Comparison of ENCODE assay signal across 8 cellular contexts in genomic region chr15:67048281-67049279, GRCh38. TPM values are rescaled to one million over a fixed set of nuclear protein-coding genes. Genes with fewer than 3 reads are reported as not detected.
DNase-seq lines count a peak whose midpoint lies in the region; ATAC-seq and TF ChIP-seq lines count a peak whose summit lies in the region.

No MANE protein-coding gene starts in this region.

- TF ChIP-seq CTCF in IMR-90 (conservative IDR thresholded peaks at IDR 0.05; ENCODE audit: low read depth, low read length) (no peak), body of pancreas (IDR thresholded peaks at IDR 0.05) (no peak), transverse colon (IDR thresholded peaks at IDR 0.05) (no peak)

- no peak; the same call in none of the 2 replicates for TF ChIP-seq RAD21 in IMR-90 (IDR thresholded peaks at IDR 0.05; ENCODE audit: low read length)

- peak overlapping the region; percentile 100 for H2BK20ac ChIP-seq in IMR-90 (ENCODE audit: low read depth, low read length)

- no peaks in the 10 kb centered on the region for H3K9me3 ChIP-seq in IMR-90 (ENCODE audit: control insufficient read depth, insufficient read depth, low read length)
- H3K9me3 ChIP-seq in body of pancreas: no peaks in the 10 kb centered on the region
- no peaks in the 10 kb centered on the region for H3K9me3 ChIP-seq in transverse colon

- intact Hi-C loops in IMR-90 (cut with micrococcal nuclease): loop anchor here (5.0 kb wide), 1 partner anchor 546 kb away; the partner anchor contains the start of gene RPL4
- intact Hi-C loops in body of pancreas (cut with DNase I): no loop called here
- intact Hi-C loops in transverse colon (cut with DNase I; ENCODE audit: low total_unique reads): no loop called here

- H3K4me3 ChIP-seq in IMR-90 (ENCODE audit: insufficient read depth, low read depth, low read length) (no peak overlapping the region), body of pancreas (no peak overlapping the region), transverse colon (no peak overlapping the region)

- H4K8ac ChIP-seq in IMR-90 (ENCODE audit: low read depth in 2 of 2, low read length in 2 of 2): peak overlapping the region; percentile 86 to 99

- H3K4ac ChIP-seq in IMR-90 (ENCODE audit: low read depth, low read length): peak overlapping the region; percentile 100

- peak overlapping the region; percentile 98 for H3K56ac ChIP-seq in IMR-90 (ENCODE audit: extremely low read depth, insufficient read depth, low read length)

- BruUV-seq in IMR-90 (replicated peaks; lab: Mats Ljungman, UMichigan): no TSS peak

- H2AFZ ChIP-seq in IMR-90 (replicated peaks; ENCODE audit: low read length, poor library complexity): peak overlapping the region; percentile 85

- peak; percentile 96 for DNase-seq in IMR-90
- peak; percentile 89 to 94 (median 92) for DNase-seq in body of pancreas
- peak; percentile 65 for DNase-seq in left kidney (ENCODE audit: low read depth, low spot score)
- peak; percentile 86 for DNase-seq in transverse colon
- no peak for DNase-seq in T-helper 9 cell

- H3K36me3 ChIP-seq in IMR-90 (ENCODE audit: control insufficient read depth, insufficient read depth, low read length) (no peaks in the 10 kb centered on the region), body of pancreas (replicated peaks in 1 of 2; ENCODE audit: insufficient read depth in 1 of 2, low read depth in 2 of 2) (no peaks in the 10 kb centered on the region), transverse colon (no peaks in the 10 kb centered on the region)

- CTCF ChIA-PET in IMR-90 (lab: Yijun Ruan, JAX): interaction anchor here (0.6 kb wide), 1 partner anchor 42 kb away, joined by 3 read pairs; no protein-coding TSS in a partner anchor

- dilution Hi-C loops in IMR-90 (cut with HindIII; ENCODE audit: low sequenced_read_pairs, unreplicated experiment): no loop called here

- H2AK9ac ChIP-seq in IMR-90 (replicated peaks; ENCODE audit: low read depth, low read length, poor library complexity): peak overlapping the region; percentile 97

- peak overlapping the region; percentile 98 for H4K5ac ChIP-seq in IMR-90 (ENCODE audit: low read depth, low read length)

- peaks cover 36% of the 10 kb centered on the region for H3K4me1 ChIP-seq in IMR-90 (ENCODE audit: control insufficient read depth, insufficient read depth, low read length)
- peaks cover 76% of the 10 kb centered on the region for H3K4me1 ChIP-seq in body of pancreas
- H3K4me1 ChIP-seq in transverse colon: peaks cover 28 to 41% (median 30%) of the 10 kb centered on the region in 4 donors

- H3K27ac ChIP-seq in IMR-90 (ENCODE audit: insufficient read depth, low read length) (peak overlapping the region; percentile 99), body of pancreas (peak overlapping the region; percentile 81 to 98 (median 92)), transverse colon (peak overlapping the region; percentile 87 to 90 (median 88))

- peaks cover 31% of the 10 kb centered on the region for H3K9me1 ChIP-seq in IMR-90 (ENCODE audit: insufficient read depth, low read length)

- TF ChIP-seq EP300 in transverse colon (IDR thresholded peaks at IDR 0.05; ENCODE audit: low read depth): no peak

- peaks cover 6% of the 10 kb centered on the region for H4K20me1 ChIP-seq in IMR-90 (ENCODE audit: insufficient read depth, low read length)

- TF ChIP-seq POLR2A in IMR-90 (IDR thresholded peaks at IDR 0.05; ENCODE audit: low read depth, low read length) (0 out of 2 replicates have a peak, but pooled peaks have one; percentile 27), body of pancreas (IDR thresholded peaks at IDR 0.05) (peak in 2 of 3 donors; percentile 65 to 72), transverse colon (IDR thresholded peaks at IDR 0.05) (peak; percentile 21)

- no CpG with 5 or more reads among the region's 9 CpGs for WGBS in IMR-90 (ENCODE audit: extremely low coverage in 2 of 2, insufficient read length in 1 of 2), 2 experiments
- WGBS in body of pancreas, 2 donors: 16 to 22% methylated on average over 9 of the region's 9 CpGs
- WGBS in transverse colon (ENCODE audit: low coverage in 1 of 2), 2 donors: 46 to 58% methylated on average over 4 to 9 of the region's 9 CpGs

- peak overlapping the region; percentile 98 for H2BK5ac ChIP-seq in IMR-90 (ENCODE audit: low read depth, low read length, poor library complexity, severe bottlenecking)

- POLR2A ChIA-PET in IMR-90 (lab: Charles Lee; ENCODE audit: unreplicated experiment): interaction anchor here (0.6 to 1.6 kb wide), 2 partner anchors 17 to 18 kb away, joined by 3 to 4 read pairs; partner anchors contain the start of gene SMAD3

- peak overlapping the region; percentile 99 for H2BK15ac ChIP-seq in IMR-90 (ENCODE audit: low read depth, low read length)

- H3K4me2 ChIP-seq in IMR-90 (ENCODE audit: low read depth, low read length): peak overlapping the region; percentile 64

- H4K91ac ChIP-seq in IMR-90 (ENCODE audit: insufficient read depth, low read depth, low read length): peak overlapping the region; percentile 100

- H3K9ac ChIP-seq in IMR-90 (ENCODE audit: low read depth, low read length): peak overlapping the region; percentile 77

- peak overlapping the region; percentile 100 for H2AK5ac ChIP-seq in IMR-90 (ENCODE audit: low read depth, low read length)

- H3K79me1 ChIP-seq in IMR-90 (ENCODE audit: low read depth in 1 of 2, low read length in 2 of 2): peaks cover 13 to 38% of the 10 kb centered on the region in 2 experiments

- peak overlapping the region; percentile 98 for H3K18ac ChIP-seq in IMR-90 (ENCODE audit: low read depth, low read length)

- peak overlapping the region; percentile 98 for H3K14ac ChIP-seq in IMR-90 (replicated peaks; ENCODE audit: low read depth, low read length)

- H2BK120ac ChIP-seq in IMR-90 (ENCODE audit: low read depth, low read length): peak overlapping the region; percentile 100

- peak overlapping the region; percentile 100 for H3K23ac ChIP-seq in IMR-90 (ENCODE audit: low read depth, low read length)

- in situ Hi-C loops in IMR-90 (cut with MboI; ENCODE audit: low sequenced_read_pairs): no loop called here
- in situ Hi-C loops in transverse colon (cut with MboI; ENCODE audit: low pct_ligation_motif_present in 1 of 4, low pct_unique_long_range_greater_than_20kb in 1 of 4, low sequenced_read_pairs in 3 of 4): no loop called here

- H3K27me3 ChIP-seq in IMR-90 (ENCODE audit: control insufficient read depth, insufficient read depth, low read length) (no peaks in the 10 kb centered on the region), body of pancreas (no peaks in the 10 kb centered on the region), transverse colon (no peaks in the 10 kb centered on the region)

- ATAC-seq in IMR-90 (ENCODE audit: low read depth) (peak; percentile 82), body of pancreas (peak; percentile 86), HG02678 (IDR thresholded peaks at IDR 0.05; ENCODE audit: unreplicated experiment) (no peak), GM21723 (IDR thresholded peaks at IDR 0.05; ENCODE audit: unreplicated experiment) (no peak), GM19397 (IDR thresholded peaks at IDR 0.05; ENCODE audit: unreplicated experiment) (no peak)

TF ChIP-seq in IMR-90, 13 proteins besides CTCF, POLR2A, EP300 and RAD21:
- peak; percentile 29; the same call in 1 of the 2 replicates for TF ChIP-seq NFE2L2 (IDR thresholded peaks at IDR 0.05; ENCODE audit: low read depth, low read length)
- peak; percentile 88 for TF ChIP-seq MAZ (IDR thresholded peaks at IDR 0.05; ENCODE audit: borderline replicate concordance, low read depth, low read length)
- no peak for TF ChIP-seq CHD1 (IDR thresholded peaks at IDR 0.05; ENCODE audit: low read depth, low read length)
- TF ChIP-seq SMC3 (IDR thresholded peaks at IDR 0.05; ENCODE audit: low read depth, low read length): peak; percentile 20; the same call in 1 of the 2 replicates
- no peak for TF ChIP-seq RFX5 (IDR thresholded peaks at IDR 0.05; ENCODE audit: low read depth, low read length)
- no peak for TF ChIP-seq ELK1 (IDR thresholded peaks at IDR 0.05; ENCODE audit: borderline replicate concordance, low read depth, low read length)
- no peak for TF ChIP-seq MAFK (IDR thresholded peaks at IDR 0.05; ENCODE audit: low read depth, low read length)
- TF ChIP-seq CEBPB (IDR thresholded peaks at IDR 0.05; ENCODE audit: low read depth, low read length): peak; percentile 97
- no peak for TF ChIP-seq MXI1 (IDR thresholded peaks at IDR 0.05; ENCODE audit: borderline replicate concordance, low read depth, low read length)
- TF ChIP-seq FOS (IDR thresholded peaks at IDR 0.05; ENCODE audit: low read depth, low read length): peak; percentile 69
- 0 out of 2 replicates have a peak, but pooled peaks have one; percentile 41 for TF ChIP-seq BHLHE40 (IDR thresholded peaks at IDR 0.05; ENCODE audit: low read depth, low read length)
- peak; percentile 11; the same call in 1 of the 2 replicates for TF ChIP-seq USF2 (IDR thresholded peaks at IDR 0.05; ENCODE audit: low read depth, low read length)
- no peak for TF ChIP-seq RCOR1 (IDR thresholded peaks at IDR 0.05; ENCODE audit: insufficient replicate concordance, low read length)
TF ChIP-seq in IMR-90: peak in this region for 7.

RNA-seq across cellular contexts. Expression of gene SMAD3, which starts 16.8 kb away (rescaled TPM):
- 71.0 and 71.1 TPM in 2 replicates for total RNA-seq in IMR-90 (2012; rRNA removed)
- polyA plus RNA-seq in IMR-90 (2012; rRNA removed): 177 and 194 TPM in 2 replicates
- polyA plus RNA-seq in IMR-90 (2012; cell fraction: cytosol; rRNA removed): 153 and 181 TPM in 2 replicates
- polyA plus RNA-seq in IMR-90 (2012; cell fraction: nucleus; rRNA removed; ENCODE audit: low replicate concordance): 378 and 409 TPM in 2 replicates
- total RNA-seq in body of pancreas: 10 to 100 TPM; 19.7 to 52.4 TPM
- total RNA-seq in transverse colon: 10 to 100 TPM; 30.9 to 65.1 (median 57.0) TPM

Comparison
In these comparisons a context has a peak if more than half of its experiments do, and no peak if none do; other contexts are left out.
1. ATAC-seq: peak in IMR-90 (single experiment) and body of pancreas (single experiment); none in HG02678 (single experiment), GM21723 (single experiment) and GM19397 (single experiment).
2. Peak in every context shown above with its lines, with median percentiles within 50 percentile points of each other: H3K27ac ChIP-seq and POLR2A ChIP-seq.